ENCODE assay signal across 9 cellular contexts in genomic region chr7:39734605-39735004, GRCh38.
DNase-seq lines count a peak whose midpoint lies in the region; ATAC-seq and TF ChIP-seq lines count a peak whose summit lies in the region.
"Had no signal": no experiment of that assay in that cellular context is flagged by ENCODE, and none has a peak within 500 bp of the region (broad histone marks: within the 10 kb centered on the region; RNA-seq: fewer than 3 reads in every experiment).

No MANE protein-coding gene starts in this region.

- no peaks in the 10 kb centered on the region for H3K36me3 ChIP-seq in ES-I3 (ENCODE audit: insufficient read depth, low read length)
- H3K36me3 ChIP-seq in neural progenitor cell: no peaks in the 10 kb centered on the region

- peaks cover 12% of the 10 kb centered on the region for H3K27me3 Mint-ChIP-seq in neural progenitor cell (ENCODE audit: insufficient read depth, low read depth)

- no peak overlapping the region for H3K27ac Mint-ChIP-seq in neural progenitor cell

- H3K9ac ChIP-seq in ES-I3 (ENCODE audit: low read depth, low read length) (peak overlapping the region; percentile 48; the same call in 1 of the 2 replicates), neural progenitor cell (no peak overlapping the region)

- peak overlapping the region; percentile 78 for H3K4me3 Mint-ChIP-seq in neural progenitor cell

- peaks cover 12% of the 10 kb centered on the region for H3K79me2 ChIP-seq in neural progenitor cell (ENCODE audit: low read depth)

- H3K27me3 ChIP-seq in dorsolateral prefrontal cortex: no peaks in the 10 kb centered on the region
- peaks cover 7% of the 10 kb centered on the region for H3K27me3 ChIP-seq in neural progenitor cell

- peaks cover 6% of the 10 kb centered on the region for H3K36me3 Mint-ChIP-seq in neural progenitor cell

- H3K4me1 ChIP-seq in ES-I3 (ENCODE audit: insufficient read depth, low read length) (peaks cover 10% of the 10 kb centered on the region), neural progenitor cell (peaks cover 9% of the 10 kb centered on the region)

- peaks cover 25% of the 10 kb centered on the region for H3K4me1 Mint-ChIP-seq in neural progenitor cell

- peaks cover 22% of the 10 kb centered on the region for H3F3A ChIP-seq in neural progenitor cell (ENCODE audit: low read depth)

- H3K9me3 ChIP-seq in ES-I3 (ENCODE audit: control insufficient read depth, insufficient read depth, low read length) (no peaks in the 10 kb centered on the region), neural progenitor cell (ENCODE audit: low read depth) (no peaks in the 10 kb centered on the region)

- H3K4me2 ChIP-seq in neural progenitor cell: peak overlapping the region; percentile 81

- intact Hi-C loops in dorsolateral prefrontal cortex (cut with DNase I): loop anchor here (5.0 to 10.0 kb wide), 3 partner anchors 60 to 213 kb away; partner anchors contain the start of gene RALA (in 2 of the 2)

- H3K4me3 ChIP-seq in dorsolateral prefrontal cortex (peak overlapping the region in 55 of 59 donors; percentile 54 to 89 (median 73)), neural progenitor cell (peak overlapping the region; percentile 52)

- no peaks in the 10 kb centered on the region for H4K20me1 ChIP-seq in neural progenitor cell (ENCODE audit: low read depth)

- H3K27ac ChIP-seq in dorsolateral prefrontal cortex: peak overlapping the region in 1 of 59 donors; percentile 85
- H3K27ac ChIP-seq in neural progenitor cell: no peak overlapping the region

- ATAC-seq in HG02973 (IDR thresholded peaks at IDR 0.05; ENCODE audit: unreplicated experiment) (no peak), GM19463 (IDR thresholded peaks at IDR 0.05; ENCODE audit: unreplicated experiment) (no peak)

- DNase-seq in NCI-H69 (lab: John Stamatoyannopoulos, UW) (peak; percentile 9), dorsolateral prefrontal cortex (no peak), neural progenitor cell (ENCODE audit: low spot score) (no peak), NCI-H774 (lab: John Stamatoyannopoulos, UW) (no peak)
- DNase-seq in stimulated activated CD4-positive, alpha-beta T cell treated with anti-CD3 and anti-CD28 coated beads, Interleukin-4, amount 100 ng/mL, for 24 hours: no peak
- DNase-seq: Right ventricle myocardium superior had no signal

- TF ChIP-seq CTCF in dorsolateral prefrontal cortex (IDR thresholded peaks at IDR 0.05 in 54 of 56, conservative IDR thresholded peaks at IDR 0.05 in 2 of 56; ENCODE audit: low read depth in 1 of 56, partially characterized antibody in 56 of 56) (no peak), neural progenitor cell (IDR thresholded peaks at IDR 0.05) (no peak)

- no peaks in the 10 kb centered on the region for H3K9me3 Mint-ChIP-seq in neural progenitor cell

- H2AFZ ChIP-seq in neural progenitor cell (replicated peaks): no peak overlapping the region
